25 cellular contexts compared by ENCODE assay signal in the genomic region with DNA sequence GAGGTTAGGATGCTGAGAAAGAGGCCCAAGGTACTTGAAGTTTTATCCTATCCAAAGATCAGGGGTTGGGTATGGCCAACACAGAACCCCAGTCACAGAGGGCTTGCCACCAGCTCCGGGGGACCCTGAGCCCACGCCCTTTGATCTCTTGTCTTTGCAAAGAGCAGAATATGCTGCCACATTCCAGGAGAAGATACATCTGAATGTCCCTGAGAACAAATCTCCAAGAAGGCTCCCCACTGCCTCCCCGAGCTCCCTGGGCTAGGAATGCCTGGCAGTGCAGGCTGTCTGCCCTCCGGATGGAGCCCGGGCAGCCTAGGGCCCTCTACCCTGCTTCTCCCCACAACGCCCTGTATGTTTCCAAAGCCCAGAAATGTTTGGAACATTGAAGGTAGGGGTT. TPM values are rescaled to one million over a fixed set of nuclear protein-coding genes. Genes with fewer than 3 reads are reported as not detected.
"Had no signal": no experiment of that assay in that cellular context is flagged by ENCODE, and none has a peak within 500 bp of the region (broad histone marks: within the 10 kb centered on the region; RNA-seq: fewer than 3 reads in every experiment).

No MANE protein-coding gene starts in this region.

- H3K36me3 Mint-ChIP-seq: IgD-negative memory B cell had no signal

- H3K27ac ChIP-seq: HL-60, KMS-11, RWPE1 had no signal

- H3K4me1 Mint-ChIP-seq: IgD-negative memory B cell had no signal

- H3K27ac Mint-ChIP-seq: IgD-negative memory B cell had no signal

- ATAC-seq: K562, Panc1, PC-3 had no signal

- H3K9me3 ChIP-seq: SK-N-SH had no signal

- H3K4me3 Mint-ChIP-seq: IgD-negative memory B cell had no signal

- FAIRE-seq: K562 had no signal

- H3K27me3 Mint-ChIP-seq: IgD-negative memory B cell had no signal

- H3K4me3 ChIP-seq: K562 had no signal

- DNase-seq: Kasumi-1, MM.1S, NCI-H1092 treated with DMSO at 0.1 percent for 48 hours, NCI-H1436, NCI-H187, NCI-H2029, NCI-H2081 treated with DMSO at 0.1 percent for 48 hours, NCI-H2171, NCI-H226, NCI-H446, NCI-H524 treated with DMSO at 0.1 percent for 48 hours, NCI-H69, NCI-H774, PC-3, SHP77 had no signal

RNA-seq across cellular contexts. Expression of a gene that starts 49.2 kb away (rescaled TPM):
- total RNA-seq: K562, M059J, OCI-LY7, PC-3, SK-MEL-5 had no signal
- polyA plus RNA-seq: IgD-negative memory B cell, K562, SK-N-SH had no signal
